ENCODE assay signal across 27 cellular contexts in the genomic region with DNA sequence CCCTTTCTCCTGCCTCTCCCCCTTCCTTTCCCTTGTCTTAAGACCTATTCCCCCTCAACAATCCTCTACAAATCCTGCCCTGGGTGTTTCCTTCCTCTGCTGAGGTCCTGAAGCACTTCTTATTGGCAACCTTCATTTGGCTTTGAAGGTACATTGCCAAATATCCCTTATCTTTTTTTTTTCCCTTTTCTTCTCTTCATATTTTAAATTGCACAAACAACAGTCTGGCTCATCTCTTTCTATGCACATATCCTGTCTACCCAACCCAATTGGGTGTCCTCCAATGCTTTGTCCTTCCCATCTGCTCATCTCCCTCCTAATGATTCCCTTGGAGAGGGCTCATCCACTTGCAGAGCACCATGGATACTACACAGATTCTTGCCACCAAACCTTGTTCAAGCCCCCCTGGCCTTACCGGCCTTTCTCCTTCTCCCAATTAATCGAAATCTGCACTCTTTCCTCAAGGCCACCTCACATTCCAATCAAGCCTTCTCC.
DNase-seq lines count a peak whose midpoint lies in the region; ATAC-seq and TF ChIP-seq lines count a peak whose summit lies in the region.
"Had no signal": no experiment of that assay in that cellular context is flagged by ENCODE, and none has a peak within 500 bp of the region (broad histone marks: within the 10 kb centered on the region; RNA-seq: fewer than 3 reads in every experiment).

No MANE protein-coding gene starts in this region.

- 79 to 83% methylated on average over 2 of the region's 2 CpGs for WGBS in testis, 2 donors

- no peaks in the 10 kb centered on the region for H3K27me3 ChIP-seq in testis
- H3K27me3 ChIP-seq: hepatocyte, spleen, tibial nerve had no signal

- H3K9me3 Mint-ChIP-seq in activated naive CD8-positive, alpha-beta T cell treated with anti-CD3 and anti-CD28 coated beads, Interleukin-2, amount 50 U/mL, for 24 hours = peaks cover 4% of the 10 kb centered on the region
- H3K9me3 Mint-ChIP-seq in activated naive CD8-positive, alpha-beta T cell treated with anti-CD3 and anti-CD28 coated beads for 36 hours = peaks cover 3% of the 10 kb centered on the region
- peaks cover 8% of the 10 kb centered on the region for H3K9me3 Mint-ChIP-seq in stimulated activated effector memory CD8-positive, alpha-beta T cell treated with anti-CD3 and anti-CD28 coated beads, Interleukin-12 subunit alpha, Interleukin-12 subunit beta, amount 100 ng/mL, for 72 hours

- no peaks in the 10 kb centered on the region for H3K9me3 ChIP-seq in testis

- H3K36me3 ChIP-seq in testis (ENCODE audit: low read depth, missing control alignments) = no peaks in the 10 kb centered on the region
- H3K36me3 ChIP-seq: spleen, tibial nerve had no signal

- H3K27me3 Mint-ChIP-seq in activated naive CD8-positive, alpha-beta T cell treated with anti-CD3 and anti-CD28 coated beads, Interleukin-2, amount 50 U/mL, for 24 hours = no peaks in the 10 kb centered on the region
- H3K27me3 Mint-ChIP-seq in activated naive CD8-positive, alpha-beta T cell treated with anti-CD3 and anti-CD28 coated beads for 36 hours = no peaks in the 10 kb centered on the region
- H3K27me3 Mint-ChIP-seq: activated naive CD8-positive, alpha-beta T cell treated with anti-CD3 and anti-CD28 coated beads, Interleukin-2, amount 10 ng/mL, durations not matched to agents 7 days and 5 days had no signal

- H3K27ac ChIP-seq in testis = no peak overlapping the region
- H3K27ac ChIP-seq: hepatocyte had no signal

- H3K4me3 Mint-ChIP-seq in activated naive CD8-positive, alpha-beta T cell treated with anti-CD3 and anti-CD28 coated beads, Interleukin-2, amount 50 U/mL, for 24 hours = no peak overlapping the region
- no peak overlapping the region for H3K4me3 Mint-ChIP-seq in activated naive CD8-positive, alpha-beta T cell treated with anti-CD3 and anti-CD28 coated beads for 36 hours
- no peak overlapping the region for H3K4me3 Mint-ChIP-seq in stimulated activated effector memory CD8-positive, alpha-beta T cell treated with anti-CD3 and anti-CD28 coated beads, Interleukin-12 subunit alpha, Interleukin-12 subunit beta, amount 100 ng/mL, for 72 hours
- H3K4me3 Mint-ChIP-seq: activated naive CD8-positive, alpha-beta T cell treated with anti-CD3 and anti-CD28 coated beads, Interleukin-2, amount 10 ng/mL, durations not matched to agents 7 days and 5 days had no signal

- H3K4me3 ChIP-seq in testis = no peak overlapping the region
- H3K4me3 ChIP-seq: hepatocyte, spleen, tibial nerve had no signal

- no peak for TF ChIP-seq POLR2A in testis (IDR thresholded peaks at IDR 0.05)

- no peak for DNase-seq in activated naive CD8-positive, alpha-beta T cell treated with anti-CD3 and anti-CD28 coated beads, Interleukin-2, amount 50 U/mL, for 24 hours
- DNase-seq in activated naive CD8-positive, alpha-beta T cell treated with anti-CD3 and anti-CD28 coated beads for 36 hours = no peak
- DNase-seq in NCI-H1694 (lab: John Stamatoyannopoulos, UW) (peak; percentile 34), cerebellum (ENCODE audit: low spot score) (peak; percentile 86), testis (no peak)
- no peak for DNase-seq in stimulated activated effector memory CD8-positive, alpha-beta T cell treated with anti-CD3 and anti-CD28 coated beads, Interleukin-12 subunit alpha, Interleukin-12 subunit beta, amount 100 ng/mL, for 72 hours (ENCODE audit: low spot score in 2 of 2)
- DNase-seq: activated CD4-positive, alpha-beta T cell treated with anti-CD3 and anti-CD28 coated beads, Interleukin-2, amount 50 U/mL, for 48 hours; activated naive CD8-positive, alpha-beta T cell treated with anti-CD3 and anti-CD28 coated beads, Interleukin-2, amount 10 ng/mL, durations not matched to agents 7 days and 5 days; activated T-cell treated with anti-CD3 and anti-CD28 coated beads, Interleukin-2, amount 50 U/mL, for 48 hours; effector CD4-positive, alpha-beta T cell; EL; HCEC 1CT; NCI-H1092 treated with DMSO at 0.1 percent for 48 hours; NCI-H2029 treated with DMSO at 0.1 percent for 48 hours; NCI-H345; NCI-H82; occipital lobe; retina; spleen; stimulated activated CD4-positive, alpha-beta T cell treated with anti-CD3 and anti-CD28 coated beads, Interleukin-2, amount 100 ng/mL, for 48 hours; stimulated activated naive CD4-positive, alpha-beta T cell treated with Interleukin-2 at 50 U/mL for 16 hours; T1000 had no signal

- H3K4me1 Mint-ChIP-seq in activated naive CD8-positive, alpha-beta T cell treated with anti-CD3 and anti-CD28 coated beads, Interleukin-2, amount 50 U/mL, for 24 hours = peaks cover 57% of the 10 kb centered on the region
- H3K4me1 Mint-ChIP-seq in activated naive CD8-positive, alpha-beta T cell treated with anti-CD3 and anti-CD28 coated beads for 36 hours = peaks cover 15% of the 10 kb centered on the region
- peaks cover 67% of the 10 kb centered on the region for H3K4me1 Mint-ChIP-seq in stimulated activated effector memory CD8-positive, alpha-beta T cell treated with anti-CD3 and anti-CD28 coated beads, Interleukin-12 subunit alpha, Interleukin-12 subunit beta, amount 100 ng/mL, for 72 hours

- TF ChIP-seq CTCF in testis (IDR thresholded peaks at IDR 0.05) = no peak

- H3K36me3 Mint-ChIP-seq in activated naive CD8-positive, alpha-beta T cell treated with anti-CD3 and anti-CD28 coated beads, Interleukin-2, amount 50 U/mL, for 24 hours (ENCODE audit: low read depth) = peaks cover 2% of the 10 kb centered on the region
- H3K36me3 Mint-ChIP-seq in activated naive CD8-positive, alpha-beta T cell treated with anti-CD3 and anti-CD28 coated beads for 36 hours = no peaks in the 10 kb centered on the region
- H3K36me3 Mint-ChIP-seq in stimulated activated effector memory CD8-positive, alpha-beta T cell treated with anti-CD3 and anti-CD28 coated beads, Interleukin-12 subunit alpha, Interleukin-12 subunit beta, amount 100 ng/mL, for 72 hours = peaks cover 5% of the 10 kb centered on the region

- H3K27ac Mint-ChIP-seq in activated naive CD8-positive, alpha-beta T cell treated with anti-CD3 and anti-CD28 coated beads, Interleukin-2, amount 50 U/mL, for 24 hours = peak overlapping the region; percentile 83
- no peak overlapping the region for H3K27ac Mint-ChIP-seq in activated naive CD8-positive, alpha-beta T cell treated with anti-CD3 and anti-CD28 coated beads for 36 hours
- peak overlapping the region; percentile 71 for H3K27ac Mint-ChIP-seq in stimulated activated effector memory CD8-positive, alpha-beta T cell treated with anti-CD3 and anti-CD28 coated beads, Interleukin-12 subunit alpha, Interleukin-12 subunit beta, amount 100 ng/mL, for 72 hours
- H3K27ac Mint-ChIP-seq: activated naive CD8-positive, alpha-beta T cell treated with anti-CD3 and anti-CD28 coated beads, Interleukin-2, amount 10 ng/mL, durations not matched to agents 7 days and 5 days had no signal

- ATAC-seq in activated naive CD8-positive, alpha-beta T cell treated with anti-CD3 and anti-CD28 coated beads, Interleukin-2, amount 50 U/mL, for 24 hours = no peak
- ATAC-seq in stimulated activated effector memory CD8-positive, alpha-beta T cell treated with anti-CD3 and anti-CD28 coated beads, Interleukin-12 subunit alpha, Interleukin-12 subunit beta, amount 100 ng/mL, for 72 hours = no peak
- ATAC-seq in HG02588 (IDR thresholded peaks at IDR 0.05; ENCODE audit: unreplicated experiment) = no peak
- ATAC-seq in GM21528 (IDR thresholded peaks at IDR 0.05; ENCODE audit: low FRiP score, unreplicated experiment) = no peak
- ATAC-seq: HepG2 had no signal

- no peaks in the 10 kb centered on the region for H3K4me1 ChIP-seq in testis

- intact Hi-C loops in testis (cut with DNase I; ENCODE audit: low total_unique reads) = no loop called here

Comparison
In these comparisons a context has a peak if more than half of its experiments do, and no peak if none do; other contexts are left out.
1. DNase-seq: peak in NCI-H1694 (single experiment) and cerebellum (single experiment); none in activated naive CD8-positive, alpha-beta T cell treated with anti-CD3 and anti-CD28 coated beads, Interleukin-2, amount 50 U/mL, for 24 hours (single experiment), activated naive CD8-positive, alpha-beta T cell treated with anti-CD3 and anti-CD28 coated beads for 36 hours (single experiment), stimulated activated effector memory CD8-positive, alpha-beta T cell treated with anti-CD3 and anti-CD28 coated beads, Interleukin-12 subunit alpha, Interleukin-12 subunit beta, amount 100 ng/mL, for 72 hours (0 of 2) and testis (single experiment).